In genomic region chr4:176921256-176921655, GRCh38 we compare ENCODE assay signal across 24 cellular contexts.
"Had no signal": no experiment of that assay in that cellular context is flagged by ENCODE, and none has a peak within 500 bp of the region (broad histone marks: within the 10 kb centered on the region; RNA-seq: fewer than 3 reads in every experiment).

No MANE protein-coding gene starts in this region.

- H3K27ac ChIP-seq: body of pancreas, left ventricle myocardium inferior, right atrium auricular region, skin epidermis, tibial nerve, uterus had no signal

- H3K4me3 ChIP-seq: adrenal gland, body of pancreas, left ventricle myocardium inferior, right atrium auricular region, skin epidermis, tibial nerve, uterus had no signal

- H3K9me3 Mint-ChIP-seq: activated naive CD4-positive, alpha-beta T cell treated with anti-CD3 and anti-CD28 coated beads, Interleukin-2, amount 50 U/mL, for 24 hours; dendritic cell treated with granulocyte-macrophage colony-stimulating factor and Interleukin-4, amounts not matched to agents 40 ng/mL and 50 ng/mL, for 4 days; T-helper 1 cell treated with Interleukin-12 subunit alpha and Interleukin-12 subunit beta and Interleukin-4 antibody, amounts not matched to agents 30 μg/mL and 1 μg/mL, for 36 hours had no signal

- DNase-seq: activated CD4-positive, alpha-beta memory T cell treated with anti-CD3 and anti-CD28 coated beads for 36 hours; activated CD4-positive, alpha-beta T cell treated with anti-CD3 and anti-CD28 coated beads for 36 hours; activated CD8-positive, alpha-beta memory T cell treated with anti-CD3 and anti-CD28 coated beads, Interleukin-2, amount 10 ng/mL, durations not matched to agents 7 days and 5 days; activated effector memory CD4-positive, alpha-beta T cell treated with Interleukin-2 at 50 U/mL for 16 hours; activated T-cell treated with anti-CD3 and anti-CD28 coated beads, Interleukin-2, amount 50 U/mL, for 1 hour; adrenal gland; body of pancreas; cerebellar nuclear complex; erythroblast; hippocampal formation; left ventricle myocardium inferior; mesendoderm; nucleus accumbens; stimulated activated CD4-positive, alpha-beta T cell treated with anti-CD3 and anti-CD28 coated beads, Interleukin-4, amount 100 ng/mL, for 24 hours; stimulated activated naive CD4-positive, alpha-beta T cell treated with Interleukin-2 at 50 U/mL for 16 hours; substantia nigra; uterus had no signal

- H3K9me3 ChIP-seq: body of pancreas, uterus had no signal

- H3K27ac Mint-ChIP-seq: activated CD4-positive, alpha-beta memory T cell treated with anti-CD3 and anti-CD28 coated beads for 36 hours; activated CD4-positive, alpha-beta T cell treated with anti-CD3 and anti-CD28 coated beads for 36 hours; activated CD8-positive, alpha-beta memory T cell treated with anti-CD3 and anti-CD28 coated beads, Interleukin-2, amount 10 ng/mL, durations not matched to agents 7 days and 5 days; activated naive CD4-positive, alpha-beta T cell treated with anti-CD3 and anti-CD28 coated beads, Interleukin-2, amount 50 U/mL, for 24 hours; dendritic cell treated with granulocyte-macrophage colony-stimulating factor and Interleukin-4, amounts not matched to agents 40 ng/mL and 50 ng/mL, for 4 days; nephron; T-helper 1 cell treated with Interleukin-12 subunit alpha and Interleukin-12 subunit beta and Interleukin-4 antibody, amounts not matched to agents 30 μg/mL and 1 μg/mL, for 36 hours had no signal

- H3K4me1 ChIP-seq: adrenal gland, body of pancreas, left ventricle myocardium inferior, right atrium auricular region, tibial nerve, uterus had no signal

- H3K36me3 Mint-ChIP-seq: activated CD4-positive, alpha-beta memory T cell treated with anti-CD3 and anti-CD28 coated beads for 36 hours; activated CD8-positive, alpha-beta memory T cell treated with anti-CD3 and anti-CD28 coated beads, Interleukin-2, amount 10 ng/mL, durations not matched to agents 7 days and 5 days; activated naive CD4-positive, alpha-beta T cell treated with anti-CD3 and anti-CD28 coated beads, Interleukin-2, amount 50 U/mL, for 24 hours had no signal

- H3K27me3 ChIP-seq: adrenal gland, body of pancreas, right atrium auricular region, tibial nerve, uterus had no signal

- ATAC-seq: activated CD4-positive, alpha-beta T cell treated with anti-CD3 and anti-CD28 coated beads for 36 hours; activated CD8-positive, alpha-beta memory T cell treated with anti-CD3 and anti-CD28 coated beads, Interleukin-2, amount 10 ng/mL, durations not matched to agents 7 days and 5 days; body of pancreas had no signal

- H3K4me1 Mint-ChIP-seq: activated CD4-positive, alpha-beta T cell treated with anti-CD3 and anti-CD28 coated beads for 36 hours; activated CD8-positive, alpha-beta memory T cell treated with anti-CD3 and anti-CD28 coated beads, Interleukin-2, amount 10 ng/mL, durations not matched to agents 7 days and 5 days; activated naive CD4-positive, alpha-beta T cell treated with anti-CD3 and anti-CD28 coated beads, Interleukin-2, amount 50 U/mL, for 24 hours; nephron had no signal

- H3K4me3 Mint-ChIP-seq: activated CD4-positive, alpha-beta memory T cell treated with anti-CD3 and anti-CD28 coated beads for 36 hours; activated CD4-positive, alpha-beta T cell treated with anti-CD3 and anti-CD28 coated beads for 36 hours; activated CD8-positive, alpha-beta memory T cell treated with anti-CD3 and anti-CD28 coated beads, Interleukin-2, amount 10 ng/mL, durations not matched to agents 7 days and 5 days; activated naive CD4-positive, alpha-beta T cell treated with anti-CD3 and anti-CD28 coated beads, Interleukin-2, amount 50 U/mL, for 24 hours; dendritic cell treated with granulocyte-macrophage colony-stimulating factor and Interleukin-4, amounts not matched to agents 40 ng/mL and 50 ng/mL, for 4 days; nephron; T-helper 1 cell treated with Interleukin-12 subunit alpha and Interleukin-12 subunit beta and Interleukin-4 antibody, amounts not matched to agents 30 μg/mL and 1 μg/mL, for 36 hours had no signal

- H3K36me3 ChIP-seq: adrenal gland, left ventricle myocardium inferior, right atrium auricular region, tibial nerve, uterus had no signal

- H3K27me3 Mint-ChIP-seq: activated CD4-positive, alpha-beta memory T cell treated with anti-CD3 and anti-CD28 coated beads for 36 hours; activated CD4-positive, alpha-beta T cell treated with anti-CD3 and anti-CD28 coated beads for 36 hours; activated CD8-positive, alpha-beta memory T cell treated with anti-CD3 and anti-CD28 coated beads, Interleukin-2, amount 10 ng/mL, durations not matched to agents 7 days and 5 days; activated naive CD4-positive, alpha-beta T cell treated with anti-CD3 and anti-CD28 coated beads, Interleukin-2, amount 50 U/mL, for 24 hours; dendritic cell treated with granulocyte-macrophage colony-stimulating factor and Interleukin-4, amounts not matched to agents 40 ng/mL and 50 ng/mL, for 4 days had no signal
